ENCODE assay signal across 8 cellular contexts in genomic region chr2:218270721-218271486, GRCh38. TPM values are rescaled to one million over a fixed set of nuclear protein-coding genes. Genes with fewer than 3 reads are reported as not detected.
DNase-seq lines count a peak whose midpoint lies in the region; ATAC-seq and TF ChIP-seq lines count a peak whose summit lies in the region.

No MANE protein-coding gene starts in this region.

- H4K20me1 ChIP-seq in mammary epithelial cell (ENCODE audit: insufficient read depth, low read length) = no peaks in the 10 kb centered on the region

- H2AFZ ChIP-seq in mammary epithelial cell (ENCODE audit: low read depth, low read length) = peak overlapping the region; percentile 71

- peak overlapping the region; percentile 92 for H3K4me3 Mint-ChIP-seq in CD8-positive, alpha-beta T cell

- no peaks in the 10 kb centered on the region for H3K27me3 ChIP-seq in CD8-positive, alpha-beta T cell (ENCODE audit: insufficient read depth, low read length)
- no peaks in the 10 kb centered on the region for H3K27me3 ChIP-seq in mammary epithelial cell (ENCODE audit: insufficient read depth, low read length)
- no peaks in the 10 kb centered on the region for H3K27me3 ChIP-seq in mesendoderm (ENCODE audit: insufficient read depth, low read length, poor library complexity)
- H3K27me3 ChIP-seq in uterus = no peaks in the 10 kb centered on the region

- TF ChIP-seq RAD21 in Ishikawa (IDR thresholded peaks at IDR 0.05; ENCODE audit: low read depth) = no peak

- CTCF ChIA-PET in CD8-positive, alpha-beta T cell (lab: Charles Lee) = interaction anchor here (0.6 to 8.3 kb wide), 23 partner anchors 12 to 377 kb away, joined by 3 to 340 read pairs (median 4); partner anchors contain the start of genes ARPC2, CATIP, CXCR1 and TMBIM1
- CTCF ChIA-PET in mammary epithelial cell (lab: Charles Lee; ENCODE audit: low non-redundant PET) = interaction anchor here (1.0 kb wide), 1 partner anchor 125 kb away, joined by 8 read pairs; no protein-coding TSS in a partner anchor

- H4K8ac ChIP-seq in mesendoderm (ENCODE audit: low read depth, low read length) = no peak overlapping the region

- ATAC-seq in CD8-positive, alpha-beta T cell = no peak
- no peak for ATAC-seq in GM18873 (IDR thresholded peaks at IDR 0.05; ENCODE audit: low FRiP score, unreplicated experiment)

- no peak overlapping the region for H2BK15ac ChIP-seq in mesendoderm (replicated peaks; ENCODE audit: low read depth)

- H3K27ac Mint-ChIP-seq in CD8-positive, alpha-beta T cell = peak overlapping the region; percentile 92

- 2% methylated on average over 22 of the region's 23 CpGs for WGBS in mammary epithelial cell (ENCODE audit: low coverage, missing lambda C conversion rate)
- no CpG with 5 or more reads among the region's 23 CpGs for WGBS in mesendoderm (ENCODE audit: extremely low coverage, insufficient coverage, low lambda C conversion rate)

- no peak overlapping the region for H3K4ac ChIP-seq in mesendoderm (ENCODE audit: low read depth, low read length)

- in situ Hi-C loops in mammary epithelial cell (cut with MboI; ENCODE audit: low sequenced_read_pairs in 2 of 2) (loop anchor here in 1 of 2 donors (10.0 kb wide), 1 partner anchor 124 kb away; the partner anchor contains the start of gene CTDSP1), GM13977 (cut with MboI; ENCODE audit: low pct_unique_long_range_greater_than_20kb, low sequenced_read_pairs, unreplicated experiment) (no loop called here)

- H3K27me3 Mint-ChIP-seq in CD8-positive, alpha-beta T cell (ENCODE audit: low read depth) = no peaks in the 10 kb centered on the region

- H2BK5ac ChIP-seq in mesendoderm (ENCODE audit: low read length) = no peak overlapping the region

- H3K79me2 ChIP-seq in mammary epithelial cell (ENCODE audit: insufficient read depth, low read length) (peaks cover 49% of the 10 kb centered on the region), mesendoderm (ENCODE audit: control insufficient read depth, insufficient read depth, low read length) (peaks cover 9% of the 10 kb centered on the region)

- POLR2A ChIA-PET in CD8-positive, alpha-beta T cell (lab: Charles Lee) = interaction anchor here (0.8 to 5.6 kb wide), 15 partner anchors 13 to 401 kb away, joined by 3 to 58 read pairs (median 4); partner anchors contain the start of genes ARPC2, BCS1L, CATIP and RNF25

- TF ChIP-seq POLR2A in uterus (IDR thresholded peaks at IDR 0.05) = no peak

- peaks cover 54% of the 10 kb centered on the region for H3K36me3 Mint-ChIP-seq in CD8-positive, alpha-beta T cell

- no peaks in the 10 kb centered on the region for H3K9me3 ChIP-seq in CD8-positive, alpha-beta T cell (ENCODE audit: low read length)
- H3K9me3 ChIP-seq in mammary epithelial cell (replicated peaks; ENCODE audit: insufficient read depth, low read length) = no peaks in the 10 kb centered on the region
- H3K9me3 ChIP-seq in uterus = no peaks in the 10 kb centered on the region

- H3K56ac ChIP-seq in mesendoderm (ENCODE audit: low read length) = peak overlapping the region; percentile 90

- H3K36me3 ChIP-seq in CD8-positive, alpha-beta T cell (ENCODE audit: insufficient read depth, low read length) = peaks cover 34% of the 10 kb centered on the region
- peaks cover 20% of the 10 kb centered on the region for H3K36me3 ChIP-seq in mammary epithelial cell (ENCODE audit: insufficient read depth, low read length)
- H3K36me3 ChIP-seq in mesendoderm (ENCODE audit: control insufficient read depth, insufficient read depth, low read length) = peaks cover 6% of the 10 kb centered on the region
- no peaks in the 10 kb centered on the region for H3K36me3 ChIP-seq in uterus

- H3K79me1 ChIP-seq in mesendoderm (ENCODE audit: low read length) = peaks cover 7% of the 10 kb centered on the region

- H3K4me3 ChIP-seq in CD8-positive, alpha-beta T cell (ENCODE audit: low read depth, low read length) = peak overlapping the region; percentile 75
- H3K4me3 ChIP-seq in mammary epithelial cell (replicated peaks in 1 of 3; ENCODE audit: insufficient read depth in 1 of 3, low read depth in 2 of 3, low read length in 3 of 3) (peak overlapping the region; percentile 72 to 81 (median 72)), mesendoderm (ENCODE audit: low read length) (peak overlapping the region; percentile 98), uterus (peak overlapping the region; percentile 82 to 85)

- H3K4me1 Mint-ChIP-seq in CD8-positive, alpha-beta T cell (ENCODE audit: low read depth) = peaks cover 50% of the 10 kb centered on the region

- H3K4me2 ChIP-seq in mammary epithelial cell (ENCODE audit: insufficient read depth, low read depth, low read length) = peak overlapping the region; percentile 80
- peak overlapping the region; percentile 51 for H3K4me2 ChIP-seq in mesendoderm (ENCODE audit: low read length)

- peaks cover 31% of the 10 kb centered on the region for H3K4me1 ChIP-seq in CD8-positive, alpha-beta T cell (ENCODE audit: insufficient read depth, low read length)
- H3K4me1 ChIP-seq in mammary epithelial cell (ENCODE audit: insufficient read depth, low read length) = peaks cover 17% of the 10 kb centered on the region
- H3K4me1 ChIP-seq in mesendoderm (ENCODE audit: control insufficient read depth, low read depth, low read length) = no peaks in the 10 kb centered on the region
- peaks cover 11 to 22% of the 10 kb centered on the region in 2 donors for H3K4me1 ChIP-seq in uterus

- dilution Hi-C loops in mammary epithelial cell (cut with HindIII; ENCODE audit: low sequenced_read_pairs) = no loop called here

- H3K9ac ChIP-seq in mammary epithelial cell (ENCODE audit: insufficient read depth, low read length) (peak overlapping the region; percentile 84), mesendoderm (ENCODE audit: low read length) (peak overlapping the region; percentile 88)

- no TSS peak for BruUV-seq in mammary epithelial cell (replicated peaks; lab: Mats Ljungman, UMichigan)

- no peaks in the 10 kb centered on the region for H3K9me3 Mint-ChIP-seq in CD8-positive, alpha-beta T cell

- no peak overlapping the region for H2BK120ac ChIP-seq in mesendoderm (ENCODE audit: low read depth, low read length)

- H4K5ac ChIP-seq in mesendoderm (ENCODE audit: low read length) = no peak overlapping the region

- H3K23ac ChIP-seq in mesendoderm (ENCODE audit: low read length) = no peak overlapping the region

- no peak overlapping the region for H3K18ac ChIP-seq in mesendoderm (ENCODE audit: low read length)

- no peak for TF ChIP-seq EP300 in Ishikawa (IDR thresholded peaks at IDR 0.05; ENCODE audit: borderline replicate concordance)

- intact Hi-C loops in CD8-positive, alpha-beta T cell (cut with DNase I, micrococcal nuclease) = loop anchor here (1.0 to 10.0 kb wide), 14 partner anchors 15 to 1859 kb away; partner anchors contain the start of genes ARPC2 (in 2 of the 2), CNOT9 (in 2 of the 2), TTLL4 (in 2 of the 2) and USP37 (in 2 of the 2)
- intact Hi-C loops in mammary epithelial cell (cut with micrococcal nuclease) (loop anchor here (1.0 kb wide), 2 partner anchors 16 to 85 kb away; no protein-coding TSS in a partner anchor), uterus (cut with DNase I; ENCODE audit: low total_unique reads) (no loop called here)

- peak overlapping the region; percentile 34 for H3K27ac ChIP-seq in CD8-positive, alpha-beta T cell (ENCODE audit: low read depth, low read length)
- peak overlapping the region; percentile 60 for H3K27ac ChIP-seq in mammary epithelial cell (ENCODE audit: insufficient read depth, low read depth, low read length)
- H3K27ac ChIP-seq in mesendoderm (ENCODE audit: low read depth, low read length) = no peak overlapping the region
- H3K27ac ChIP-seq in uterus = peak overlapping the region; percentile 65 to 86

- peak in 1 of 7 experiments; percentile 23 for DNase-seq in CD8-positive, alpha-beta T cell
- DNase-seq in mammary epithelial cell (no peak), mesendoderm (peak; percentile 37), uterus (no peak), GM13977 (ENCODE audit: low spot score) (no peak)
- no peak for DNase-seq in activated CD4-positive, alpha-beta T cell treated with anti-CD3 and anti-CD28 coated beads, Interleukin-2, amount 50 U/mL, for 1 hour

- no peak overlapping the region for H2AK5ac ChIP-seq in mesendoderm (ENCODE audit: low read length)

- TF ChIP-seq CTCF in CD8-positive, alpha-beta T cell (IDR thresholded peaks at IDR 0.05) = no peak
- TF ChIP-seq CTCF in mammary epithelial cell (conservative IDR thresholded peaks at IDR 0.05 in 1 of 2, IDR thresholded peaks at IDR 0.05 in 1 of 2; ENCODE audit: extremely low read depth in 1 of 2, insufficient read depth in 1 of 2, low read depth in 1 of 2, low read length in 2 of 2) (no peak), uterus (IDR thresholded peaks at IDR 0.05) (no peak), GM13977 (IDR thresholded peaks at IDR 0.05; ENCODE audit: extremely low read depth, insufficient read depth, missing control alignments) (no peak)

TF ChIP-seq in Ishikawa, 13 proteins besides CTCF, POLR2A, EP300 and RAD21 (continues in another document):
- TF ChIP-seq CREB1 (IDR thresholded peaks at IDR 0.05; ENCODE audit: low read depth) = 0 out of 2 replicates have a peak, but pooled peaks have one; percentile 12

RNA-seq across cellular contexts. Expression of gene PNKD, which starts 0.6 kb away (rescaled TPM):
- 1 to 10 TPM; 7.1 to 7.2 TPM for total RNA-seq in CD8-positive, alpha-beta T cell
- total RNA-seq in mammary epithelial cell (10 to 100 TPM; 15.7 to 29.8 TPM), uterus (10 to 100 TPM; 11.8 to 47.8 (median 31.7) TPM)
- polyA plus RNA-seq in mammary epithelial cell = 33.4 TPM
- 61.1 TPM for polyA minus RNA-seq in mammary epithelial cell
- 36.7 TPM for polyA plus RNA-seq in mesendoderm (2013, experiment 1 of 2)
- 36.3 TPM for polyA plus RNA-seq in mesendoderm (2013, experiment 2 of 2)

RNA-seq across cellular contexts. Expression of gene AAMP, which starts 1.0 kb away (rescaled TPM):
- 10 to 100 TPM; 44.7 to 50.4 TPM for total RNA-seq in CD8-positive, alpha-beta T cell
- total RNA-seq in mammary epithelial cell (10 to 100 TPM; 80.2 to 87.6 TPM), uterus (100 to 1,000 TPM in 3 of 4 donors, 10 to 100 TPM in 1; 79.6 to 160 (median 134) TPM)
- 112 TPM for polyA plus RNA-seq in mammary epithelial cell
- 85.9 TPM for polyA minus RNA-seq in mammary epithelial cell
- polyA plus RNA-seq in mesendoderm (2013, experiment 1 of 2) = 63.9 TPM
- 62.4 TPM for polyA plus RNA-seq in mesendoderm (2013, experiment 2 of 2)

RNA-seq across cellular contexts. Expression of gene GPBAR1, which starts 10.1 kb away (rescaled TPM):
- total RNA-seq in CD8-positive, alpha-beta T cell = 1 to 10 TPM; 2.2 to 2.5 TPM
- under 1 TPM; 0.49 to 0.83 TPM for total RNA-seq in mammary epithelial cell
- 0.03 TPM for polyA plus RNA-seq in mammary epithelial cell
- not detected for polyA minus RNA-seq in mammary epithelial cell
- polyA plus RNA-seq in mesendoderm (2013, experiment 1 of 2) = 0.10 TPM
- 0.13 TPM for polyA plus RNA-seq in mesendoderm (2013, experiment 2 of 2)
- 1 to 10 TPM in 1 of 4 donors, under 1 TPM in 2, not detected in 1; 0.29 to 1.0 (median 0.91) TPM for total RNA-seq in uterus

RNA-seq across cellular contexts. Expression of gene TMBIM1, which starts 21.4 kb away (rescaled TPM):
- 10 to 100 TPM; 80.8 to 86.7 TPM for total RNA-seq in CD8-positive, alpha-beta T cell
- total RNA-seq in mammary epithelial cell = 100 to 1,000 TPM; 260 to 312 TPM
- polyA plus RNA-seq in mammary epithelial cell = 349 TPM
- polyA minus RNA-seq in mammary epithelial cell = 644 TPM
- 20.7 TPM for polyA plus RNA-seq in mesendoderm (2013, experiment 1 of 2)
- polyA plus RNA-seq in mesendoderm (2013, experiment 2 of 2) = 17.9 TPM
- 100 to 1,000 TPM; 112 to 166 (median 120) TPM for total RNA-seq in uterus

RNA-seq across cellular contexts. Expression of gene ARPC2, which starts 53.9 kb away (rescaled TPM):
- total RNA-seq in CD8-positive, alpha-beta T cell = 100 to 1,000 TPM; 521 to 547 TPM
- total RNA-seq in mammary epithelial cell = 100 to 1,000 TPM; 523 to 644 TPM
- 961 TPM for polyA plus RNA-seq in mammary epithelial cell
- 351 TPM for polyA minus RNA-seq in mammary epithelial cell
- 300 TPM for polyA plus RNA-seq in mesendoderm (2013, experiment 1 of 2)
- polyA plus RNA-seq in mesendoderm (2013, experiment 2 of 2) = 300 TPM
- 100 to 1,000 TPM in 3 of 4 donors, 10 to 100 TPM in 1; 87.9 to 162 (median 159) TPM for total RNA-seq in uterus
